In the genomic region with DNA sequence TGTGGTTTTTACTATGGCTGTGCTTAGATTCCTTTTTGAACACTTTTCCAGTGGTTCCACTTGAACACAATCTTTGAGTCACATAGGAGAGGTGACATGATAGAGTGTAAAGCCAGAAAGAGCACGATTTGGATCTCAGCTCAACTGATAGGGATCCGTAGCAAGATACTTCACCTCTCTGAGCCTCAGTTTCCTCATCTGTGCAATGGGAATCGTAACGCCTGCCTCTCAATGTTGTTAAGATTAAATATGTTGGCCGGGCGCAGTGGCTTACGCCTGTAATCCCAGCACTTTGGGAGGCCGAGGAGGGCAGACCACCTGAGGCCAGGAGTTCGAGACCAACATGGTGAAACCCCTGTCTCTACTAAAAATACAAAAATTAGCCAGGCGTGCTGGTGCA, we compare ENCODE assay signal across 29 cellular contexts. TPM values are rescaled to one million over a fixed set of nuclear protein-coding genes. Genes with fewer than 3 reads are reported as not detected.
A peak's percentile ranks its signal among the peaks of the same experiment; 100 is the strongest.
DNase-seq lines count a peak whose midpoint lies in the region; ATAC-seq, FAIRE-seq and TF ChIP-seq lines count a peak whose summit lies in the region.
"Had no signal": no experiment of that assay in that cellular context is flagged by ENCODE, and none has a peak within 500 bp of the region (broad histone marks: within the 10 kb centered on the region; RNA-seq: fewer than 3 reads in every experiment).

No MANE protein-coding gene starts in this region.

- H2BK12ac ChIP-seq in H1 (ENCODE audit: low read depth, low read length) = peak overlapping the region; percentile 6; the same call in 1 of the 2 replicates

- peaks cover 2% of the 10 kb centered on the region for H3K27me3 Mint-ChIP-seq in T-helper 2 cell treated with Interferon-gamma antibody and Interleukin-4, amounts not matched to agents 5 μg/mL and 100 μg/mL, for 36 hours (ENCODE audit: low read depth)
- peaks cover 12% of the 10 kb centered on the region for H3K27me3 Mint-ChIP-seq in activated naive CD8-positive, alpha-beta T cell treated with anti-CD3 and anti-CD28 coated beads for 36 hours
- H3K27me3 Mint-ChIP-seq in activated naive CD8-positive, alpha-beta T cell treated with anti-CD3 and anti-CD28 coated beads, Interleukin-2, amount 50 U/mL, for 24 hours = no peaks in the 10 kb centered on the region

- POLR2A ChIA-PET in H1 (lab: Charles Lee; ENCODE audit: partially characterized antibody) = no interaction called here

- no peak overlapping the region for H4K5ac ChIP-seq in H1 (ENCODE audit: insufficient read length, low read depth, low read length)

- no peak overlapping the region for H2AK5ac ChIP-seq in H1 (ENCODE audit: low read depth, low read length)

- H4K20me1 ChIP-seq in H1 (replicated peaks in 1 of 2; ENCODE audit: control insufficient read depth in 1 of 2, insufficient read depth in 2 of 2, low read length in 2 of 2) = no peaks in the 10 kb centered on the region

- H3K27ac ChIP-seq in H1 (ENCODE audit: low read depth, low read length) = no peak overlapping the region
- H3K27ac ChIP-seq: ovary had no signal

- no peaks in the 10 kb centered on the region for H3K36me3 Mint-ChIP-seq in T-helper 2 cell treated with Interferon-gamma antibody and Interleukin-4, amounts not matched to agents 5 μg/mL and 100 μg/mL, for 36 hours (ENCODE audit: low read depth)
- no peaks in the 10 kb centered on the region for H3K36me3 Mint-ChIP-seq in activated naive CD8-positive, alpha-beta T cell treated with anti-CD3 and anti-CD28 coated beads for 36 hours
- no peaks in the 10 kb centered on the region for H3K36me3 Mint-ChIP-seq in activated naive CD8-positive, alpha-beta T cell treated with anti-CD3 and anti-CD28 coated beads, Interleukin-2, amount 50 U/mL, for 24 hours (ENCODE audit: low read depth)
- H3K36me3 Mint-ChIP-seq: immature natural killer cell had no signal

- no peak for ATAC-seq in activated naive CD8-positive, alpha-beta T cell treated with anti-CD3 and anti-CD28 coated beads, Interleukin-2, amount 50 U/mL, for 24 hours
- ATAC-seq: left cardiac atrium had no signal

- H3K79me2 ChIP-seq in H1 (ENCODE audit: control insufficient read depth in 1 of 2, insufficient read depth in 2 of 2, low read length in 2 of 2) = no peaks in the 10 kb centered on the region

- no peak overlapping the region for H3K18ac ChIP-seq in H1 (ENCODE audit: extremely low read depth, low read length)

- FAIRE-seq in H1 (lab: Jason Lieb, UNC) (no peak), urothelium cell line (lab: Jason Lieb, UNC) (peak; percentile 13)
- FAIRE-seq: astrocyte, RCC 7860 had no signal

- H2AFZ ChIP-seq in H1 (ENCODE audit: low read length) = no peak overlapping the region

- H3K4me1 Mint-ChIP-seq in T-helper 2 cell treated with Interferon-gamma antibody and Interleukin-4, amounts not matched to agents 5 μg/mL and 100 μg/mL, for 36 hours (ENCODE audit: low read depth) = peaks cover 13% of the 10 kb centered on the region
- H3K4me1 Mint-ChIP-seq in activated naive CD8-positive, alpha-beta T cell treated with anti-CD3 and anti-CD28 coated beads for 36 hours = peaks cover 17% of the 10 kb centered on the region
- peaks cover 20% of the 10 kb centered on the region for H3K4me1 Mint-ChIP-seq in activated naive CD8-positive, alpha-beta T cell treated with anti-CD3 and anti-CD28 coated beads, Interleukin-2, amount 50 U/mL, for 24 hours

- H3K4me3 ChIP-seq in H1 (ENCODE audit: extremely low read depth in 1 of 4, insufficient read depth in 2 of 4, low read depth in 3 of 4, low read length in 4 of 4) = no peak overlapping the region
- H3K4me3 ChIP-seq: ovary had no signal

- no peaks in the 10 kb centered on the region for H3K23me2 ChIP-seq in H1 (ENCODE audit: low read depth, low read length)

- H2BK5ac ChIP-seq in H1 (ENCODE audit: low read depth, low read length) = no peak overlapping the region

- no peak for TF ChIP-seq POLR2A in H1 (IDR thresholded peaks at IDR 0.05; ENCODE audit: control extremely low read depth in 1 of 2, low read depth in 2 of 2, low read length in 2 of 2)

- H3K9ac ChIP-seq in H1 (replicated peaks in 1 of 4; ENCODE audit: extremely low read depth in 1 of 4, low read depth in 3 of 4, low read length in 3 of 4) = no peak overlapping the region

- H3K9me3 ChIP-seq in H1 (ENCODE audit: insufficient read depth in 2 of 2, low read depth in 1 of 2, low read length in 1 of 2) = no peaks in the 10 kb centered on the region
- H3K9me3 ChIP-seq: ovary had no signal

- no peak overlapping the region for H2BK15ac ChIP-seq in H1 (ENCODE audit: low read length)

- no peaks in the 10 kb centered on the region for H3K79me1 ChIP-seq in H1 (ENCODE audit: low read depth, low read length)

- no peak overlapping the region for H3K4me3 Mint-ChIP-seq in T-helper 2 cell treated with Interferon-gamma antibody and Interleukin-4, amounts not matched to agents 5 μg/mL and 100 μg/mL, for 36 hours
- no peak overlapping the region for H3K4me3 Mint-ChIP-seq in activated naive CD8-positive, alpha-beta T cell treated with anti-CD3 and anti-CD28 coated beads for 36 hours
- H3K4me3 Mint-ChIP-seq in activated naive CD8-positive, alpha-beta T cell treated with anti-CD3 and anti-CD28 coated beads, Interleukin-2, amount 50 U/mL, for 24 hours = no peak overlapping the region
- H3K4me3 Mint-ChIP-seq: immature natural killer cell had no signal

- no peak overlapping the region for H3K23ac ChIP-seq in H1 (ENCODE audit: insufficient read length)

- peak overlapping the region; percentile 54 for H3K4ac ChIP-seq in H1 (replicated peaks; ENCODE audit: insufficient read length, low read depth, low read length)

- H3K27me3 ChIP-seq in H1 (replicated peaks in 1 of 4; ENCODE audit: control insufficient read depth in 3 of 4, extremely low read depth in 1 of 4, insufficient read depth in 3 of 4, low read length in 3 of 4) = no peaks in the 10 kb centered on the region
- H3K27me3 ChIP-seq: ovary had no signal

- H3K4me2 ChIP-seq in H1 (ENCODE audit: insufficient read depth in 1 of 2, low read depth in 2 of 2, low read length in 2 of 2) = no peak overlapping the region

- 94% methylated on average over 10 of the region's 10 CpGs; no CpG with 5 or more reads in 1 of the 2 experiments for WGBS in H1 (ENCODE audit: extremely low coverage in 1 of 2, insufficient coverage in 1 of 2, insufficient read length in 1 of 2, insufficient replicate concordance in 2 of 2, low coverage in 1 of 2, low lambda C conversion rate in 2 of 2, missing lambda C conversion rate in 1 of 2), 2 experiments

- H4K91ac ChIP-seq in H1 (replicated peaks; ENCODE audit: insufficient read length, low read length) = no peak overlapping the region

- H2BK120ac ChIP-seq in H1 (replicated peaks; ENCODE audit: low read depth, low read length) = no peak overlapping the region

- TF ChIP-seq CTCF in H1 (IDR thresholded peaks at IDR 0.05; ENCODE audit: control extremely low read depth in 1 of 3, insufficient read depth in 1 of 3, low read depth in 1 of 3, low read length in 3 of 3) = no peak

- CTCF ChIA-PET in H1 (lab: Charles Lee; ENCODE audit: partially characterized antibody) = no interaction called here

- H3K36me3 ChIP-seq in H1 (ENCODE audit: control insufficient read depth in 2 of 4, insufficient read depth in 4 of 4, low read length in 3 of 4) = no peaks in the 10 kb centered on the region
- H3K36me3 ChIP-seq: ovary had no signal

- no peak overlapping the region for H3K56ac ChIP-seq in H1 (replicated peaks; ENCODE audit: insufficient read length, low read depth, low read length)

- DNase-seq in T-helper 2 cell treated with Interferon-gamma antibody and Interleukin-4, amounts not matched to agents 5 μg/mL and 100 μg/mL, for 36 hours (ENCODE audit: low spot score) = no peak
- DNase-seq in T-helper 2 cell (no peak), H1 (ENCODE audit: low read depth in 1 of 2, low spot score in 2 of 2) (no peak), urothelium cell line (ENCODE audit: low spot score) (no peak), HuH-7.5 (ENCODE audit: low spot score) (no peak), UCSD-AML1 (lab: John Stamatoyannopoulos, UW; ENCODE audit: unreplicated experiment) (no peak)
- no peak for DNase-seq in activated naive CD8-positive, alpha-beta T cell treated with anti-CD3 and anti-CD28 coated beads for 36 hours
- DNase-seq in activated naive CD8-positive, alpha-beta T cell treated with anti-CD3 and anti-CD28 coated beads, Interleukin-2, amount 50 U/mL, for 24 hours = no peak
- DNase-seq: activated T-cell treated with anti-CD3 and anti-CD28 coated beads, Interleukin-2, amount 50 U/mL, for 4 hours; cortex of kidney; effector memory CD4-positive, alpha-beta T cell; immature natural killer cell; left cardiac atrium; mammary epithelial cell; NCI-H345; NCI-H774; ovary; SIG-M5; stimulated activated CD4-positive, alpha-beta T cell treated with anti-CD3 and anti-CD28 coated beads, Interleukin-15, amount 100 ng/mL, for 24 hours; stimulated activated CD4-positive, alpha-beta T cell treated with anti-CD3 and anti-CD28 coated beads, Interleukin-4, amount 100 ng/mL, for 4 hours; SW 1271 had no signal

- H3K27ac Mint-ChIP-seq in T-helper 2 cell treated with Interferon-gamma antibody and Interleukin-4, amounts not matched to agents 5 μg/mL and 100 μg/mL, for 36 hours = peak overlapping the region; percentile 10
- peak overlapping the region; percentile 89 for H3K27ac Mint-ChIP-seq in activated naive CD8-positive, alpha-beta T cell treated with anti-CD3 and anti-CD28 coated beads for 36 hours
- H3K27ac Mint-ChIP-seq in activated naive CD8-positive, alpha-beta T cell treated with anti-CD3 and anti-CD28 coated beads, Interleukin-2, amount 50 U/mL, for 24 hours = no peak overlapping the region
- H3K27ac Mint-ChIP-seq: IgD-negative memory B cell, immature natural killer cell had no signal

- H3K9me3 Mint-ChIP-seq in T-helper 2 cell treated with Interferon-gamma antibody and Interleukin-4, amounts not matched to agents 5 μg/mL and 100 μg/mL, for 36 hours = no peaks in the 10 kb centered on the region
- H3K9me3 Mint-ChIP-seq in activated naive CD8-positive, alpha-beta T cell treated with anti-CD3 and anti-CD28 coated beads for 36 hours = no peaks in the 10 kb centered on the region
- no peaks in the 10 kb centered on the region for H3K9me3 Mint-ChIP-seq in activated naive CD8-positive, alpha-beta T cell treated with anti-CD3 and anti-CD28 coated beads, Interleukin-2, amount 50 U/mL, for 24 hours
- H3K9me3 Mint-ChIP-seq: activated T-cell treated with anti-CD3 and anti-CD28 coated beads, Interleukin-2, amount 50 U/mL, for 4 hours; IgD-negative memory B cell; immature natural killer cell had no signal

- no peak overlapping the region for H2BK20ac ChIP-seq in H1 (ENCODE audit: low read length)

- H3K14ac ChIP-seq in H1 (ENCODE audit: insufficient read length) = no peak overlapping the region

- H3K4me1 ChIP-seq in H1 (replicated peaks in 1 of 4; ENCODE audit: control insufficient read depth in 3 of 4, insufficient read depth in 4 of 4, low read length in 3 of 4) = peaks cover 0 to 10% (median 4%) of the 10 kb centered on the region in 4 experiments; a peak in 6 of 7 replicates

- no peak overlapping the region for H4K8ac ChIP-seq in H1 (ENCODE audit: extremely low read depth, insufficient read depth, low read length)

- no peak for TF ChIP-seq EP300 in H1 (IDR thresholded peaks at IDR 0.05; ENCODE audit: borderline replicate concordance in 1 of 2, low read depth in 2 of 2, low read length in 2 of 2)

- TF ChIP-seq RAD21 in H1 (IDR thresholded peaks at IDR 0.05 in 1 of 2, conservative IDR thresholded peaks at IDR 0.05 in 1 of 2; ENCODE audit: low read depth in 2 of 2, low read length in 2 of 2) = no peak

RNA-seq across cellular contexts. Expression of gene BCL2L14, which starts 0.6 kb away (rescaled TPM):
- 1 to 10 TPM; 3.1 to 3.8 TPM for total RNA-seq in activated naive CD8-positive, alpha-beta T cell treated with anti-CD3 and anti-CD28 coated beads for 36 hours
- 2.4 and 2.9 TPM in 2 replicates for total RNA-seq in H1 (2021; fragmentation: NEBNext Ultra II Directional; extraction: Animal tissue kit (Norgen Biotek cat#: 25700))
- 0.39 and 0.80 TPM in 2 replicates for polyA plus RNA-seq in H1 (2011; rRNA removed)
- polyA plus RNA-seq in H1 (2011; cell fraction: cytosol; rRNA removed) = 1.7 TPM
- polyA plus RNA-seq in H1 (2011; cell fraction: nucleus; rRNA removed) = 0.31 TPM
- polyA plus RNA-seq in H1 (2012, experiment 1 of 2) = 0.99 to 2.3 TPM (median 1.2 TPM) in 4 replicates
- polyA plus RNA-seq in H1 (2012, experiment 2 of 2) = 0.10 TPM
- polyA plus RNA-seq in H1 (2013, experiment 1 of 2) = 1.5 TPM
- 2.0 TPM for polyA plus RNA-seq in H1 (2013, experiment 2 of 2)
- 0.44 and 0.54 TPM in 2 replicates for polyA minus RNA-seq in H1 (2011; rRNA and poly(A)+ RNA removed)
- not detected for polyA minus RNA-seq in H1 (2011; cell fraction: cytosol; rRNA and poly(A)+ RNA removed)
- 0.30 TPM for polyA minus RNA-seq in H1 (2011; cell fraction: nucleus; rRNA and poly(A)+ RNA removed)
- total RNA-seq: A172, astrocyte, cardiac septum, epithelial cell of proximal tubule, glomerular endothelial cell, left cardiac atrium, mammary epithelial cell had no signal
- polyA plus RNA-seq: IgD-negative memory B cell, immature natural killer cell, mammary epithelial cell, neural cell, ovary had no signal
